1 cellular context compared by ENCODE assay signal in genomic region chr21:33025106-33025470, GRCh38.
TF ChIP-seq lines count a peak whose summit lies in the region.

No MANE protein-coding gene starts in this region.

TF ChIP-seq in HEK293, 187 proteins besides CTCF, POLR2A, EP300 and RAD21 (continued from another document):
- peak; percentile 37; the same call in 1 of the 2 replicates for TF ChIP-seq ZNF561 (tag by site-specific recombination; IDR thresholded peaks at IDR 0.05; ENCODE audit: borderline replicate concordance)
- no peak for TF ChIP-seq ZNF514 (tag by site-specific recombination; IDR thresholded peaks at IDR 0.05)
- TF ChIP-seq KLF17 (tag by site-specific recombination; IDR thresholded peaks at IDR 0.05): peak; percentile 40; the same call in 1 of the 2 replicates
- TF ChIP-seq ZNF140 (tag by site-specific recombination; IDR thresholded peaks at IDR 0.05): no peak
- peak; percentile 75; the same call in 1 of the 2 replicates for TF ChIP-seq ZSCAN30 (tag by site-specific recombination; IDR thresholded peaks at IDR 0.05)
- no peak for TF ChIP-seq ZNF549 (tag by site-specific recombination; IDR thresholded peaks at IDR 0.05)
- no peak for TF ChIP-seq ZNF274 (IDR thresholded peaks at IDR 0.05; ENCODE audit: low read length)
- TF ChIP-seq ZNF274 (tag by site-specific recombination; IDR thresholded peaks at IDR 0.05; ENCODE audit: borderline replicate concordance): no peak
- TF ChIP-seq ZNF433 (tag by site-specific recombination; IDR thresholded peaks at IDR 0.05; ENCODE audit: low read depth): no peak
- no peak for TF ChIP-seq SP3 (tag by site-specific recombination; IDR thresholded peaks at IDR 0.05)
- TF ChIP-seq ZSCAN23 (tag by site-specific recombination; IDR thresholded peaks at IDR 0.05): peak; percentile 63
- TF ChIP-seq HOXA7 (CRISPR knock-in tag; IDR thresholded peaks at IDR 0.05; ENCODE audit: borderline replicate concordance): no peak
- no peak for TF ChIP-seq ZNF704 (tag by site-specific recombination; IDR thresholded peaks at IDR 0.05)
- TF ChIP-seq, protein P1, sequence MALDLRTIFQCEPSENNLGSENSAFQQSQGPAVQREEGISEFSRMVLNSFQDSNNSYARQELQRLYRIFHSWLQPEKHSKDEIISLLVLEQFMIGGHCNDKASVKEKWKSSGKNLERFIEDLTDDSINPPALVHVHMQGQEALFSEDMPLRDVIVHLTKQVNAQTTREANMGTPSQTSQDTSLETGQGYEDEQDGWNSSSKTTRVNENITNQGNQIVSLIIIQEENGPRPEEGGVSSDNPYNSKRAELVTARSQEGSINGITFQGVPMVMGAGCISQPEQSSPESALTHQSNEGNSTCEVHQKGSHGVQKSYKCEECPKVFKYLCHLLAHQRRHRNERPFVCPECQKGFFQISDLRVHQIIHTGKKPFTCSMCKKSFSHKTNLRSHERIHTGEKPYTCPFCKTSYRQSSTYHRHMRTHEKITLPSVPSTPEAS (tag by site-specific recombination; IDR thresholded peaks at IDR 0.05): 0 out of 2 replicates have a peak, but pooled peaks have one; percentile 7
- TF ChIP-seq ZNF2 (tag by site-specific recombination; IDR thresholded peaks at IDR 0.05): peak; percentile 73
- no peak for TF ChIP-seq ZNF175 (tag by site-specific recombination; IDR thresholded peaks at IDR 0.05)
- TF ChIP-seq ZNF747 (tag by site-specific recombination; IDR thresholded peaks at IDR 0.05): no peak
- no peak for TF ChIP-seq ZEB2 (tag by site-specific recombination; IDR thresholded peaks at IDR 0.05)
- no peak for TF ChIP-seq ZNF324 (tag by site-specific recombination; IDR thresholded peaks at IDR 0.05)
- TF ChIP-seq ZNF16 (tag by site-specific recombination; IDR thresholded peaks at IDR 0.05; ENCODE audit: low read depth): no peak
- TF ChIP-seq ZNF138 (tag by site-specific recombination; IDR thresholded peaks at IDR 0.05; ENCODE audit: borderline replicate concordance): no peak
- TF ChIP-seq ZNF398 (tag by site-specific recombination; IDR thresholded peaks at IDR 0.05): no peak
- no peak for TF ChIP-seq ZNF114 (tag by site-specific recombination; IDR thresholded peaks at IDR 0.05)
- peak; percentile 54 for TF ChIP-seq ZNF654 (tag by site-specific recombination; IDR thresholded peaks at IDR 0.05; ENCODE audit: low read depth)
- no peak for TF ChIP-seq ZNF311 (tag by site-specific recombination; IDR thresholded peaks at IDR 0.05; ENCODE audit: borderline replicate concordance)
- no peak for TF ChIP-seq ZBTB17 (tag by site-specific recombination; IDR thresholded peaks at IDR 0.05)
- TF ChIP-seq ZNF248 (tag by site-specific recombination; IDR thresholded peaks at IDR 0.05): no peak
- no peak for TF ChIP-seq PBX3 (CRISPR knock-in tag; IDR thresholded peaks at IDR 0.05)
- no peak for TF ChIP-seq ZNF335 (tag by site-specific recombination; conservative IDR thresholded peaks at IDR 0.05)
- 0 out of 2 replicates have a peak, but pooled peaks have one; percentile 24 for TF ChIP-seq ZNF391 (tag by site-specific recombination; IDR thresholded peaks at IDR 0.05; ENCODE audit: borderline replicate concordance, low read depth)
- TF ChIP-seq, protein P2, sequence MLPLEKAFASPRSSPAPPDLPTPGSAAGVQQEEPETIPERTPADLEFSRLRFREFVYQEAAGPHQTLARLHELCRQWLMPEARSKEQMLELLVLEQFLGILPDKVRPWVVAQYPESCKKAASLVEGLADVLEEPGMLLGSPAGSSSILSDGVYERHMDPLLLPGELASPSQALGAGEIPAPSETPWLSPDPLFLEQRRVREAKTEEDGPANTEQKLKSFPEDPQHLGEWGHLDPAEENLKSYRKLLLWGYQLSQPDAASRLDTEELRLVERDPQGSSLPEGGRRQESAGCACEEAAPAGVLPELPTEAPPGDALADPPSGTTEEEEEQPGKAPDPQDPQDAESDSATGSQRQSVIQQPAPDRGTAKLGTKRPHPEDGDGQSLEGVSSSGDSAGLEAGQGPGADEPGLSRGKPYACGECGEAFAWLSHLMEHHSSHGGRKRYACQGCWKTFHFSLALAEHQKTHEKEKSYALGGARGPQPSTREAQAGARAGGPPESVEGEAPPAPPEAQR (tag by site-specific recombination; IDR thresholded peaks at IDR 0.05): no peak
- no peak for TF ChIP-seq ZBTB1 (tag by site-specific recombination; IDR thresholded peaks at IDR 0.05)
- 0 out of 2 replicates have a peak, but pooled peaks have one; percentile 21 for TF ChIP-seq ZNF596 (tag by site-specific recombination; IDR thresholded peaks at IDR 0.05)
- TF ChIP-seq SCRT1 (tag by site-specific recombination; IDR thresholded peaks at IDR 0.05; ENCODE audit: borderline replicate concordance): no peak
- TF ChIP-seq ZNF10 (tag by site-specific recombination; IDR thresholded peaks at IDR 0.05): peak; percentile 34; the same call in 1 of the 2 replicates
